Comparison of ENCODE assay signal across 8 cellular contexts in the genomic region with DNA sequence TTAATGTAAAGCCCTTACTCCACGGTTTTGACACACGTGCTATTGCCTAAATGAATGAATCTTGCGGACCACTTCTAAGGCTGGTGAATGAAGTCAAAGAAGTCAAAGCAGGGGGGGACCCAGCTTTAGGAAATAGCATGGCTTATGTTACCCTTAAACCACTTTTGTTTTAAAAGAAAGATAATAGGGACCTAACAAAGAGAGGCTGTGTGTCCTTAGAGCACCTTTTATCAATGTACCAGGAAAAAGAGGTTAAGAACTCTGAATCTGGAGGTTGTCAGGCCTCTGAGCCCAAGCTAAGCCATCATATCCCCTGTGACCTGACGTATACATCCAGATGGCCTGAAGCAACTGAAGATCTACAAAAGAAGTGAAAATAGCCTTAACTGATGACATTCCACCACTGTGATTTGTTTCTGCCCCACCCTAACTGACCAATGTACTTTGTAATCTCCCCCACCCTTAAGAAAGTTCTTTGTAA. TPM values are rescaled to one million over a fixed set of nuclear protein-coding genes. Genes with fewer than 3 reads are reported as not detected.
A peak's percentile ranks its signal among the peaks of the same experiment; 100 is the strongest.
DNase-seq lines count a peak whose midpoint lies in the region; ATAC-seq and TF ChIP-seq lines count a peak whose summit lies in the region.
"Not testable (repeated sequence)": the region's sequence is repeated elsewhere in the genome, so short reads cannot be mapped to it uniquely, and the experiment has no call there.

No MANE protein-coding gene starts in this region.

- not testable (repeated sequence) for H3K27ac ChIP-seq in CD8-positive, alpha-beta T cell (ENCODE audit: low read depth, low read length)
- H3K27ac ChIP-seq in HUES64 (ENCODE audit: low read depth, low read length): peak overlapping the region; percentile 76
- peak overlapping the region; percentile 34 for H3K27ac ChIP-seq in duodenal mucosa (ENCODE audit: low read depth, low read length)
- H3K27ac ChIP-seq in left ventricle myocardium inferior (replicated peaks): peak overlapping the region; percentile 8
- H3K27ac ChIP-seq in upper lobe of left lung: peak overlapping the region in 3 of 4 donors; percentile 10 to 64 (median 30)

- not testable (repeated sequence) for H3K36me3 Mint-ChIP-seq in CD8-positive, alpha-beta T cell; activated naive CD8-positive, alpha-beta T cell; nephron (ENCODE audit: low read depth)

- H3K4me3 Mint-ChIP-seq in CD8-positive, alpha-beta T cell; activated naive CD8-positive, alpha-beta T cell; nephron: not testable (repeated sequence)

- H3K4me1 Mint-ChIP-seq in CD8-positive, alpha-beta T cell (ENCODE audit: low read depth): peaks cover 73% of the 10 kb centered on the region
- peaks cover 71% of the 10 kb centered on the region for H3K4me1 Mint-ChIP-seq in activated naive CD8-positive, alpha-beta T cell (ENCODE audit: low read depth)
- H3K4me1 Mint-ChIP-seq in nephron: not testable (repeated sequence)

- peaks cover 56% of the 10 kb centered on the region for H3K4me1 ChIP-seq in CD8-positive, alpha-beta T cell (ENCODE audit: insufficient read depth, low read length)
- peaks cover 21% of the 10 kb centered on the region for H3K4me1 ChIP-seq in HUES64 (ENCODE audit: insufficient read depth, low read length)
- H3K4me1 ChIP-seq in duodenal mucosa (ENCODE audit: control insufficient read depth in 1 of 2, insufficient read depth in 2 of 2, low read length in 2 of 2): peaks cover 34 to 59% of the 10 kb centered on the region in 2 donors
- peaks cover 24% of the 10 kb centered on the region for H3K4me1 ChIP-seq in left ventricle myocardium inferior
- peaks cover 10 to 29% (median 20%) of the 10 kb centered on the region in 4 donors for H3K4me1 ChIP-seq in upper lobe of left lung

- TF ChIP-seq CTCF in CD8-positive, alpha-beta T cell (IDR thresholded peaks at IDR 0.05); left ventricle myocardium inferior (IDR thresholded peaks at IDR 0.05; ENCODE audit: borderline replicate concordance); nephron (IDR thresholded peaks at IDR 0.05; ENCODE audit: unreplicated experiment in 3 of 3); upper lobe of left lung (IDR thresholded peaks at IDR 0.05): not testable (repeated sequence)

- not testable (repeated sequence) for H3K4me3 ChIP-seq in CD8-positive, alpha-beta T cell (ENCODE audit: low read depth, low read length); HUES64 (ENCODE audit: low read length); duodenal mucosa (ENCODE audit: low read depth in 1 of 2, low read length in 2 of 2); left ventricle myocardium inferior; upper lobe of left lung

- not testable (repeated sequence) for H3K9me3 Mint-ChIP-seq in CD8-positive, alpha-beta T cell; activated naive CD8-positive, alpha-beta T cell (ENCODE audit: low read depth); nephron

- not testable (repeated sequence) for H3K27me3 Mint-ChIP-seq in CD8-positive, alpha-beta T cell (ENCODE audit: low read depth); activated naive CD8-positive, alpha-beta T cell; nephron (ENCODE audit: low read depth)

- CTCF ChIA-PET in CD8-positive, alpha-beta T cell (lab: Charles Lee): interaction anchor here (3.3 to 6.6 kb wide), 2 partner anchors 47 to 79 kb away, joined by 13 to 36 read pairs; a partner anchor contains a TSS

- ATAC-seq in CD8-positive, alpha-beta T cell; upper lobe of left lung (ENCODE audit: low FRiP score in 2 of 2): not testable (repeated sequence)
- peak; percentile 3 for ATAC-seq in SK-N-SH treated with all-trans-retinoic acid at 6 μM for 48 hours

- WGBS in HUES64: 78% methylated on average over 4 of the region's 4 CpGs
- 65 to 70% methylated on average over 4 of the region's 4 CpGs for WGBS in upper lobe of left lung, 2 donors

- intact Hi-C loops in CD8-positive, alpha-beta T cell (cut with DNase I, micrococcal nuclease): loop anchor here in 1 of 2 experiments (2.0 to 5.0 kb wide), 2 partner anchors 42 to 79 kb away; no protein-coding TSS in a partner anchor
- intact Hi-C loops in left ventricle myocardium inferior (cut with micrococcal nuclease): not testable (repeated sequence)

- H3K27me3 ChIP-seq in CD8-positive, alpha-beta T cell (ENCODE audit: insufficient read depth, low read length); HUES64 (ENCODE audit: insufficient read depth, low read length); duodenal mucosa (ENCODE audit: control insufficient read depth in 1 of 2, insufficient read depth in 2 of 2, low read length in 2 of 2); left ventricle myocardium inferior (ENCODE audit: low read depth); upper lobe of left lung: not testable (repeated sequence)

- not testable (repeated sequence) for H3K9me3 ChIP-seq in CD8-positive, alpha-beta T cell (ENCODE audit: low read length); HUES64 (ENCODE audit: insufficient read depth, low read depth, low read length); duodenal mucosa (ENCODE audit: control insufficient read depth in 1 of 2, low read length in 2 of 2); left ventricle myocardium inferior (replicated peaks); upper lobe of left lung

- not testable (repeated sequence) for TF ChIP-seq EP300 in upper lobe of left lung (IDR thresholded peaks at IDR 0.05)

- POLR2A ChIA-PET in CD8-positive, alpha-beta T cell (lab: Charles Lee): interaction anchor here (1.0 to 3.0 kb wide), 4 partner anchors 42 to 57 kb away, joined by 3 to 16 read pairs (median 4); a partner anchor contains a TSS

- H3K27ac Mint-ChIP-seq in CD8-positive, alpha-beta T cell: peak overlapping the region; percentile 91
- H3K27ac Mint-ChIP-seq in activated naive CD8-positive, alpha-beta T cell: peak overlapping the region; percentile 56
- peak overlapping the region; percentile 89 to 98 (median 94) for H3K27ac Mint-ChIP-seq in nephron

- not testable (repeated sequence) for H3K9ac ChIP-seq in HUES64 (ENCODE audit: low read depth, low read length); duodenal mucosa (ENCODE audit: low read depth in 1 of 2, low read length in 2 of 2)

- TF ChIP-seq POLR2A in upper lobe of left lung (IDR thresholded peaks at IDR 0.05): not testable (repeated sequence)

- H3K36me3 ChIP-seq in CD8-positive, alpha-beta T cell (ENCODE audit: insufficient read depth, low read length); HUES64 (ENCODE audit: insufficient read depth, low read length); duodenal mucosa (ENCODE audit: control insufficient read depth in 1 of 2, insufficient read depth in 2 of 2, low read length in 2 of 2); left ventricle myocardium inferior; upper lobe of left lung: not testable (repeated sequence)

- not testable (repeated sequence) for DNase-seq in CD8-positive, alpha-beta T cell; left ventricle myocardium inferior; upper lobe of left lung

RNA-seq across cellular contexts. Expression of a gene that starts 45.8 kb away (rescaled TPM):
- total RNA-seq in CD8-positive, alpha-beta T cell: 10 to 100 TPM; 12.7 to 13.0 TPM
- polyA plus RNA-seq in HUES64 (2013, experiment 1 of 2): 0.55 TPM
- 0.76 TPM for polyA plus RNA-seq in HUES64 (2013, experiment 2 of 2)
- 4.3 TPM for total RNA-seq in left ventricle myocardium inferior
- total RNA-seq in upper lobe of left lung: 10 to 100 TPM in 3 of 6 donors, 1 to 10 TPM in 3; 1.4 to 17.8 (median 9.6) TPM
